ENCODE assay signal across 8 cellular contexts in genomic region chr11:102317099-102317767, GRCh38. TPM values are rescaled to one million over a fixed set of nuclear protein-coding genes. Genes with fewer than 3 reads are reported as not detected.
A peak's percentile ranks its signal among the peaks of the same experiment; 100 is the strongest.
DNase-seq lines count a peak whose midpoint lies in the region; ATAC-seq and TF ChIP-seq lines count a peak whose summit lies in the region.

BIRC3 (plus strand) TSS chr11:102317484; CDS start chr11:102324510, 7,026 bp downstream.

- H2BK5ac ChIP-seq in IMR-90 (ENCODE audit: low read depth, low read length, poor library complexity, severe bottlenecking) = peak within 1 kb of the TSS; percentile 40

- H3K4me3 ChIP-seq in IMR-90 (ENCODE audit: insufficient read depth, low read depth, low read length) = peak within 1 kb of the TSS; percentile 59
- peak within 1 kb of the TSS; percentile 55 to 71 (median 62) for H3K4me3 ChIP-seq in Peyer's patch
- peak within 1 kb of the TSS; percentile 48 to 70 (median 62) for H3K4me3 ChIP-seq in fibroblast of lung (replicated peaks in 1 of 4; ENCODE audit: control extremely low read depth in 1 of 4, insufficient read depth in 1 of 4, low read depth in 3 of 4, low read length in 4 of 4)

- H3K4me3 Mint-ChIP-seq in natural killer cell = peak within 1 kb of the TSS; percentile 95

- POLR2A ChIA-PET in IMR-90 (lab: Charles Lee; ENCODE audit: unreplicated experiment) = no interaction called here

- H3K4me1 ChIP-seq in IMR-90 (ENCODE audit: control insufficient read depth, insufficient read depth, low read length) = peaks cover 5% of the 10 kb centered on the region
- peaks cover 0 to 45% (median 8%) of the 10 kb centered on the region in 4 donors for H3K4me1 ChIP-seq in Peyer's patch
- peaks cover 1% of the 10 kb centered on the region for H3K4me1 ChIP-seq in fibroblast of lung (ENCODE audit: control insufficient read depth, extremely low read depth, insufficient read depth, low read length)

- no TSS peak for BruUV-seq in IMR-90 (replicated peaks; lab: Mats Ljungman, UMichigan)

- no peaks in the 10 kb centered on the region for H3K79me2 ChIP-seq in fibroblast of lung (ENCODE audit: control insufficient read depth, insufficient read depth, low read length)

- H4K91ac ChIP-seq in IMR-90 (ENCODE audit: insufficient read depth, low read depth, low read length) = peak within 1 kb of the TSS; percentile 47

- no peak within 1 kb of the TSS for H3K56ac ChIP-seq in IMR-90 (ENCODE audit: extremely low read depth, insufficient read depth, low read length)

- H2AK5ac ChIP-seq in IMR-90 (ENCODE audit: low read depth, low read length) = peak within 1 kb of the TSS; percentile 54; the same call in 1 of the 2 replicates

- H3K14ac ChIP-seq in IMR-90 (replicated peaks; ENCODE audit: low read depth, low read length) = peak within 1 kb of the TSS; percentile 69

- CTCF ChIA-PET in IMR-90 (lab: Yijun Ruan, JAX) = interaction anchor here (1.5 to 1.6 kb wide), 2 partner anchors 10 to 29 kb away, joined by 3 to 4 read pairs; no protein-coding TSS in a partner anchor

- H2BK15ac ChIP-seq in IMR-90 (ENCODE audit: low read depth, low read length) = peak within 1 kb of the TSS; percentile 50; the same call in 2 of the 3 replicates

- TF ChIP-seq POLR2A in IMR-90 (IDR thresholded peaks at IDR 0.05; ENCODE audit: low read depth, low read length) (no peak; the same call in 1 of the 2 replicates), Peyer's patch (IDR thresholded peaks at IDR 0.05) (peak; percentile 69 to 88)

- H3K27ac Mint-ChIP-seq in natural killer cell = peak within 1 kb of the TSS; percentile 96 to 97

- intact Hi-C loops in IMR-90 (cut with micrococcal nuclease) (no loop called here), natural killer cell (cut with micrococcal nuclease) (loop anchor here (1.0 kb wide), 4 partner anchors 23 to 134 kb away; no protein-coding TSS in a partner anchor)

- H3K18ac ChIP-seq in IMR-90 (ENCODE audit: low read depth, low read length) = peak within 1 kb of the TSS; percentile 79; the same call in 1 of the 2 replicates

- in situ Hi-C loops in IMR-90 (cut with MboI; ENCODE audit: low sequenced_read_pairs) = no loop called here

- no peaks in the 10 kb centered on the region for H3K9me3 Mint-ChIP-seq in natural killer cell

- peak; percentile 82 for DNase-seq in DMS114 treated with DMSO at 0.1 percent for 48 hours (lab: John Stamatoyannopoulos, UW; ENCODE audit: unreplicated experiment)
- peak; percentile 98 for DNase-seq in IMR-90
- peak; percentile 90 to 97 (median 95) for DNase-seq in Peyer's patch
- peak; percentile 91 to 92 for DNase-seq in activated T-cell treated with anti-CD3 and anti-CD28 coated beads, Interleukin-2, amount 50 U/mL, for 48 hours
- DNase-seq in fibroblast of lung (ENCODE audit: low read depth in 2 of 2) = peak; percentile 88 to 93
- peak; percentile 86 for DNase-seq in natural killer cell
- DNase-seq in stimulated activated naive CD4-positive, alpha-beta T cell treated with Interleukin-2 at 50 U/mL for 16 hours (lab: John Stamatoyannopoulos, UW) = peak; percentile 93

- H3K4me1 Mint-ChIP-seq in natural killer cell = peaks cover 59 to 62% of the 10 kb centered on the region in 2 donors

- H4K20me1 ChIP-seq in IMR-90 (ENCODE audit: insufficient read depth, low read length) (no peaks in the 10 kb centered on the region), fibroblast of lung (ENCODE audit: control insufficient read depth, extremely low read depth, insufficient read depth, low read length) (no peaks in the 10 kb centered on the region)

- H3K23ac ChIP-seq in IMR-90 (ENCODE audit: low read depth, low read length) = peak within 1 kb of the TSS; percentile 77

- H2AFZ ChIP-seq in IMR-90 (replicated peaks; ENCODE audit: low read length, poor library complexity) (peak within 1 kb of the TSS; percentile 85), fibroblast of lung (ENCODE audit: low read length) (peak within 1 kb of the TSS; percentile 97)

- dilution Hi-C loops in IMR-90 (cut with HindIII; ENCODE audit: low sequenced_read_pairs, unreplicated experiment) = no loop called here

- peak within 1 kb of the TSS; percentile 72; the same call in 1 of the 2 replicates for H3K4ac ChIP-seq in IMR-90 (ENCODE audit: low read depth, low read length)

- H2BK20ac ChIP-seq in IMR-90 (ENCODE audit: low read depth, low read length) = peak within 1 kb of the TSS; percentile 55; the same call in 1 of the 2 replicates

- H3K9ac ChIP-seq in IMR-90 (ENCODE audit: low read depth, low read length) = peak within 1 kb of the TSS; percentile 3; the same call in 1 of the 2 replicates
- peak within 1 kb of the TSS; percentile 33 for H3K9ac ChIP-seq in fibroblast of lung (ENCODE audit: insufficient read depth, low read length)

- H3K36me3 ChIP-seq in IMR-90 (ENCODE audit: control insufficient read depth, insufficient read depth, low read length) (no peaks in the 10 kb centered on the region), Peyer's patch (no peaks in the 10 kb centered on the region), fibroblast of lung (ENCODE audit: control insufficient read depth, insufficient read depth, low read length) (no peaks in the 10 kb centered on the region)

- peak within 1 kb of the TSS; percentile 60 for H2AK9ac ChIP-seq in IMR-90 (replicated peaks; ENCODE audit: low read depth, low read length, poor library complexity)

- no peaks in the 10 kb centered on the region for H3K27me3 Mint-ChIP-seq in natural killer cell (ENCODE audit: low read depth in 2 of 2)

- WGBS in IMR-90 (ENCODE audit: extremely low coverage in 2 of 2, insufficient read length in 1 of 2), 2 experiments = 4% methylated on average over 10 of the region's 34 CpGs; no CpG with 5 or more reads in 1 of the 2 experiments

- ATAC-seq in GM21526 (IDR thresholded peaks at IDR 0.05; ENCODE audit: low FRiP score, unreplicated experiment) (peak; percentile 79), IMR-90 (ENCODE audit: low read depth) (peak; percentile 96), natural killer cell (peak; percentile 88 to 96 (median 90))

- peaks cover 0 to 16% of the 10 kb centered on the region in 2 experiments; a peak in 2 of 4 replicates for H3K79me1 ChIP-seq in IMR-90 (ENCODE audit: low read depth in 1 of 2, low read length in 2 of 2)

- 0 out of 2 replicates have a peak, but pooled peaks have one; percentile 21 for TF ChIP-seq RAD21 in IMR-90 (IDR thresholded peaks at IDR 0.05; ENCODE audit: low read length)

- no peaks in the 10 kb centered on the region for H3K9me3 ChIP-seq in IMR-90 (ENCODE audit: control insufficient read depth, insufficient read depth, low read length)
- no peaks in the 10 kb centered on the region for H3K9me3 ChIP-seq in Peyer's patch
- no peaks in the 10 kb centered on the region for H3K9me3 ChIP-seq in fibroblast of lung (ENCODE audit: control insufficient read depth, insufficient read depth, low read depth, low read length)

- peak within 1 kb of the TSS; percentile 49 for H2BK120ac ChIP-seq in IMR-90 (ENCODE audit: low read depth, low read length)

- no peaks in the 10 kb centered on the region for H3K36me3 Mint-ChIP-seq in natural killer cell

- H4K5ac ChIP-seq in IMR-90 (ENCODE audit: low read depth, low read length) = peak within 1 kb of the TSS; percentile 3; the same call in 1 of the 2 replicates

- H3K27ac ChIP-seq in IMR-90 (ENCODE audit: insufficient read depth, low read length) (peak within 1 kb of the TSS; percentile 15; the same call in 1 of the 2 replicates), Peyer's patch (peak within 1 kb of the TSS; percentile 84 to 90 (median 87)), fibroblast of lung (ENCODE audit: insufficient read depth, low read length) (peak within 1 kb of the TSS; percentile 46)

- TF ChIP-seq CTCF in IMR-90 (conservative IDR thresholded peaks at IDR 0.05; ENCODE audit: low read depth, low read length) (peak; percentile 36), Peyer's patch (IDR thresholded peaks at IDR 0.05) (peak; percentile 14 to 60 (median 40)), fibroblast of lung (conservative IDR thresholded peaks at IDR 0.05 in 1 of 2, IDR thresholded peaks at IDR 0.05 in 1 of 2; ENCODE audit: low read depth in 1 of 2, low read length in 2 of 2) (peak; percentile 23 to 50), natural killer cell (IDR thresholded peaks at IDR 0.05) (no peak)

- H3K4me2 ChIP-seq in IMR-90 (ENCODE audit: low read depth, low read length) (peak within 1 kb of the TSS; percentile 70), fibroblast of lung (ENCODE audit: extremely low read depth, insufficient read depth, low read length) (peak within 1 kb of the TSS; percentile 95)

- H4K8ac ChIP-seq in IMR-90 (ENCODE audit: low read depth in 2 of 2, low read length in 2 of 2) = peak within 1 kb of the TSS in 1 of 2 experiments; percentile 20; a peak in 2 of 4 replicates

- H3K27me3 ChIP-seq in IMR-90 (ENCODE audit: control insufficient read depth, insufficient read depth, low read length) = no peaks in the 10 kb centered on the region
- no peaks in the 10 kb centered on the region for H3K27me3 ChIP-seq in Peyer's patch
- H3K27me3 ChIP-seq in fibroblast of lung (ENCODE audit: control insufficient read depth, insufficient read depth, low read length) = no peaks in the 10 kb centered on the region

- H3K9me1 ChIP-seq in IMR-90 (ENCODE audit: insufficient read depth, low read length) = peaks cover 7% of the 10 kb centered on the region; the same call in 1 of the 2 replicates

TF ChIP-seq in IMR-90, 13 proteins besides CTCF, POLR2A, EP300 and RAD21 (continues in another document):
- no peak; the same call in 1 of the 2 replicates for TF ChIP-seq CEBPB (IDR thresholded peaks at IDR 0.05; ENCODE audit: low read depth, low read length)
- TF ChIP-seq MAFK (IDR thresholded peaks at IDR 0.05; ENCODE audit: low read depth, low read length) = no peak
- 0 out of 2 replicates have a peak, but pooled peaks have one; percentile 1 for TF ChIP-seq NFE2L2 (IDR thresholded peaks at IDR 0.05; ENCODE audit: low read depth, low read length)
- peak; percentile 86 for TF ChIP-seq BHLHE40 (IDR thresholded peaks at IDR 0.05; ENCODE audit: low read depth, low read length)
- peak; percentile 88; the same call in 1 of the 2 replicates for TF ChIP-seq MXI1 (IDR thresholded peaks at IDR 0.05; ENCODE audit: borderline replicate concordance, low read depth, low read length)
- no peak; the same call in 1 of the 2 replicates for TF ChIP-seq MAZ (IDR thresholded peaks at IDR 0.05; ENCODE audit: borderline replicate concordance, low read depth, low read length)
- TF ChIP-seq CHD1 (IDR thresholded peaks at IDR 0.05; ENCODE audit: low read depth, low read length) = no peak
- peak; percentile 49 for TF ChIP-seq RCOR1 (IDR thresholded peaks at IDR 0.05; ENCODE audit: insufficient replicate concordance, low read length)

RNA-seq across cellular contexts. Expression of gene BIRC3, which starts in this region (rescaled TPM):
- total RNA-seq in IMR-90 (2012; rRNA removed) = 5.0 and 6.4 TPM in 2 replicates
- 1.3 and 2.2 TPM in 2 replicates for polyA plus RNA-seq in IMR-90 (2012; rRNA removed)
- 0.25 and 0.29 TPM in 2 replicates for polyA plus RNA-seq in IMR-90 (2012; cell fraction: cytosol; rRNA removed)
- polyA plus RNA-seq in IMR-90 (2012; cell fraction: nucleus; rRNA removed; ENCODE audit: low replicate concordance) = 0.07 and 0.97 TPM in 2 replicates
- total RNA-seq in Peyer's patch = 100 to 1,000 TPM in 2 of 4 donors, 10 to 100 TPM in 2; 33.8 to 160 (median 92.3) TPM
- total RNA-seq in fibroblast of lung = 3.3 TPM in 2 replicates
- 0.58 and 0.66 TPM in 2 replicates for polyA plus RNA-seq in fibroblast of lung
- 0.55 and 0.65 TPM in 2 replicates for polyA plus RNA-seq in fibroblast of lung (2012)
- polyA minus RNA-seq in fibroblast of lung (ENCODE audit: low replicate concordance) = 0.11 TPM in 1 of 2 replicates, not detected in the other
- 10 to 100 TPM; 14.2 to 92.3 (median 20.1) TPM for total RNA-seq in natural killer cell

Comparison
In these comparisons a context has a peak if more than half of its experiments do, and no peak if none do; other contexts are left out.
1. Peak in every context shown above with its lines: DNase-seq, ATAC-seq, H3K4me3 ChIP-seq and H3K27ac ChIP-seq.
2. H3K27ac ChIP-seq: peak in every context shown above with its lines; median percentile 87 in Peyer's patch; 46 in fibroblast of lung; 15 in IMR-90.